In genomic region chr17:42422958-42423712, GRCh38 we compare ENCODE assay signal across 1 cellular context.
TF ChIP-seq lines count a peak whose summit lies in the region.

Gene CAVIN1 (minus strand): TSS chr17:42423256. CDS start chr17:42423097, 159 bp downstream.

TF ChIP-seq in K562, 482 proteins besides CTCF, POLR2A, EP300 and RAD21 (continued from another document and continues in another):
- TF ChIP-seq ZBTB33 (CRISPR knock-in tag; IDR thresholded peaks at IDR 0.05) (0 out of 2 replicates have a peak, but pooled peaks have one; percentile 32), POLR2B (IDR thresholded peaks at IDR 0.05; ENCODE audit: low read depth, partially characterized antibody) (peak; percentile 83), USF1 (CRISPR knock-in tag; IDR thresholded peaks at IDR 0.05) (no peak), USF2 (CRISPR knock-in tag; IDR thresholded peaks at IDR 0.05) (0 out of 2 replicates have a peak, but pooled peaks have one; percentile 18), PRMT5 (CRISPR knock-in tag; IDR thresholded peaks at IDR 0.05) (no peak), PREB (CRISPR knock-in tag; IDR thresholded peaks at IDR 0.05) (0 out of 2 replicates have a peak, but pooled peaks have one; percentile 62), SP1 (CRISPR knock-in tag; IDR thresholded peaks at IDR 0.05) (peak; percentile 52), ZBTB11 (CRISPR knock-in tag; IDR thresholded peaks at IDR 0.05) (peak in 1 of 3 experiments; percentile 42; a peak in 1 of 6 replicates), ATF2 (CRISPR knock-in tag; IDR thresholded peaks at IDR 0.05) (no peak), ELK1 (CRISPR knock-in tag; IDR thresholded peaks at IDR 0.05) (no peak), NFIX (CRISPR knock-in tag; IDR thresholded peaks at IDR 0.05; ENCODE audit: low read depth) (no peak), THRAP3 (IDR thresholded peaks at IDR 0.05; ENCODE audit: borderline replicate concordance) (no peak), NR2C1 (IDR thresholded peaks at IDR 0.05) (no peak), NR2C1 (tag; IDR thresholded peaks at IDR 0.05) (no peak), ARID4B (CRISPR knock-in tag; IDR thresholded peaks at IDR 0.05) (no peak; the same call in 1 of the 2 replicates), SAP30 (IDR thresholded peaks at IDR 0.05; ENCODE audit: borderline replicate concordance, insufficient read depth, low read depth, low read length, poor library complexity, severe bottlenecking) (peak; percentile 20), AFF1 (IDR thresholded peaks at IDR 0.05; ENCODE audit: low read depth in 1 of 2, partially characterized antibody in 2 of 2) (no peak), MBD2 (IDR thresholded peaks at IDR 0.05; ENCODE audit: borderline replicate concordance, low read depth) (peak; percentile 69; the same call in 1 of the 2 replicates), SNIP1 (IDR thresholded peaks at IDR 0.05; ENCODE audit: low read depth) (no peak), BHLHE40 (IDR thresholded peaks at IDR 0.05; ENCODE audit: low read length) (peak; percentile 67; the same call in 1 of the 2 replicates), HCFC1 (IDR thresholded peaks at IDR 0.05; ENCODE audit: low read depth, low read length) (no peak), PYGO2 (tag; IDR thresholded peaks at IDR 0.05) (no peak), BCLAF1 (IDR thresholded peaks at IDR 0.05; ENCODE audit: borderline replicate concordance in 1 of 2, control insufficient read depth in 1 of 2, low read depth in 2 of 2, low read length in 1 of 2) (no peak), FOXP4 (CRISPR knock-in tag; IDR thresholded peaks at IDR 0.05; ENCODE audit: borderline replicate concordance) (no peak), ESRRB (CRISPR knock-in tag; IDR thresholded peaks at IDR 0.05; ENCODE audit: borderline replicate concordance) (no peak)
